In genomic region chr7:66668112-66668511, GRCh38 we compare ENCODE assay signal across 19 cellular contexts.
"Had no signal": no experiment of that assay in that cellular context is flagged by ENCODE, and none has a peak within 500 bp of the region (broad histone marks: within the 10 kb centered on the region; RNA-seq: fewer than 3 reads in every experiment).

No MANE protein-coding gene starts in this region.

- H3K27ac Mint-ChIP-seq: activated CD4-positive, alpha-beta T cell treated with anti-CD3 and anti-CD28 coated beads, Interleukin-2, amount 10 ng/mL, durations not matched to agents 24 days and 14 days; activated naive CD8-positive, alpha-beta T cell treated with anti-CD3 and anti-CD28 coated beads, Interleukin-2, amount 10 ng/mL, durations not matched to agents 7 days and 5 days; stimulated activated memory B cell treated with anti-CD40 and anti-IgM and Interleukin-4, amounts not matched to agents 10 μg/mL and 1 μg/mL and 100 μg/mL, for 72 hours had no signal

- H3K9me3 Mint-ChIP-seq: activated CD4-positive, alpha-beta T cell treated with anti-CD3 and anti-CD28 coated beads, Interleukin-2, amount 10 ng/mL, durations not matched to agents 24 days and 14 days; activated naive CD8-positive, alpha-beta T cell treated with anti-CD3 and anti-CD28 coated beads, Interleukin-2, amount 10 ng/mL, durations not matched to agents 7 days and 5 days; naive B cell; stimulated activated memory B cell treated with anti-CD40 and anti-IgM and Interleukin-4, amounts not matched to agents 10 μg/mL and 1 μg/mL and 100 μg/mL, for 72 hours had no signal

- H3K4me3 Mint-ChIP-seq: activated CD4-positive, alpha-beta T cell treated with anti-CD3 and anti-CD28 coated beads, Interleukin-2, amount 10 ng/mL, durations not matched to agents 24 days and 14 days; activated naive CD8-positive, alpha-beta T cell treated with anti-CD3 and anti-CD28 coated beads, Interleukin-2, amount 10 ng/mL, durations not matched to agents 7 days and 5 days; naive B cell; stimulated activated memory B cell treated with anti-CD40 and anti-IgM and Interleukin-4, amounts not matched to agents 10 μg/mL and 1 μg/mL and 100 μg/mL, for 72 hours had no signal

- H3K4me1 ChIP-seq: breast epithelium, gastrocnemius medialis, parathyroid adenoma, transverse colon, vagina had no signal

- ATAC-seq: gastrocnemius medialis; left lobe of liver; stimulated activated memory B cell treated with anti-CD40 and anti-IgM and Interleukin-4, amounts not matched to agents 10 μg/mL and 1 μg/mL and 100 μg/mL, for 72 hours had no signal

- H3K27me3 Mint-ChIP-seq: activated CD4-positive, alpha-beta T cell treated with anti-CD3 and anti-CD28 coated beads, Interleukin-2, amount 10 ng/mL, durations not matched to agents 24 days and 14 days; activated naive CD8-positive, alpha-beta T cell treated with anti-CD3 and anti-CD28 coated beads, Interleukin-2, amount 10 ng/mL, durations not matched to agents 7 days and 5 days; naive B cell; stimulated activated memory B cell treated with anti-CD40 and anti-IgM and Interleukin-4, amounts not matched to agents 10 μg/mL and 1 μg/mL and 100 μg/mL, for 72 hours had no signal

- H3K9me3 ChIP-seq: breast epithelium, gastrocnemius medialis, heart right ventricle, transverse colon, vagina had no signal

- H3K36me3 Mint-ChIP-seq: activated naive CD8-positive, alpha-beta T cell treated with anti-CD3 and anti-CD28 coated beads, Interleukin-2, amount 10 ng/mL, durations not matched to agents 7 days and 5 days; naive B cell had no signal

- H3K27me3 ChIP-seq: breast epithelium, gastrocnemius medialis, heart right ventricle, transverse colon, vagina had no signal

- DNase-seq: activated CD4-positive, alpha-beta T cell treated with anti-CD3 and anti-CD28 coated beads, Interleukin-2, amount 10 ng/mL, durations not matched to agents 24 days and 14 days; activated gamma-delta T cell; activated naive CD8-positive, alpha-beta T cell treated with anti-CD3 and anti-CD28 coated beads, Interleukin-2, amount 10 ng/mL, durations not matched to agents 7 days and 5 days; activated T-cell treated with anti-CD3 and anti-CD28 coated beads, Interleukin-2, amount 50 U/mL, for 1 hour; aorta; dermis blood vessel endothelial cell; erythroblast; gastrocnemius medialis; heart right ventricle; naive B cell; retina; stimulated activated CD4-positive, alpha-beta T cell treated with anti-CD3 and anti-CD28 coated beads, Interleukin-2, amount 100 ng/mL, for 48 hours; T-helper 2 cell; transverse colon had no signal

- H3K4me3 ChIP-seq: breast epithelium, gastrocnemius medialis, heart right ventricle, transverse colon, vagina had no signal

- H3K36me3 ChIP-seq: breast epithelium, gastrocnemius medialis, heart right ventricle, transverse colon, vagina had no signal
